1 cellular context compared by ENCODE assay signal in the genomic region with DNA sequence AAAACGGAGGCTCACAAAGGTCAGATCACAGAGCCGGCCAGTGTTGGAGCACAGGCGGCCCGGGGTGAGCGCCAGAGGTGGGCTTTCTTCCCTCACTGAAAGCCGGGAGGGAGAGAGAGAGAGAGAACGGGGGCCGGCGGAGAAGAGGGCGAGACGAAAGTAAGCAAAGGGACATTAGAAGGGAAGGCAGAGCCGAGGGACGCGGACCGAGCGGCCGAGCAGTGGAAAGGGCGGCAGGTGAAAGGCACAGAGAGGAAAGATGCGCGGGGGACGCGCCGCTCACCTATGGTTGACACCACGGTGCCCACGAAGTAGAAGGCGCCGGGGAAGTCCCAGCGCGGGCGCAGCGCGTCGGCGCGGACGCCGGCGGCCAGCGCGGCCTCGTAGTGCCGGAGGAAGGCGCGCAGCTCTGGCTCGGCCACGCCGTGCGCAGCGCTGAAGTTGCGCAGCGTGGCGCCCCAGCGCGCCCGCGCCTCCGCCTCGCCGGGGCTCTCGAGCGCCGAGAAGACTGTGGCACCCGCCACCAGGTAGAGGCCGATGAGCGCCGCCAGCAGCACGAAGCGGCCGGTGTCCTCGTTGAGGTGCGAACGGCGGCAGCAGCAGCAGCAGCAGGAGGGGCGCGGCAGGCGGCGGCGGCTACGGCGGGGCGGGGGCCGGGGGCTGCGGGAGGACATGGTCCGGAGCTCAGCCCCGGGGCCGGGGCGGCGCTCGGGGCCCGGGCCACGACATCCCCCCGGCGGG.
TF ChIP-seq lines count a peak whose summit lies in the region.

No MANE protein-coding gene starts in this region.

TF ChIP-seq in GM12878, 131 proteins besides CTCF, POLR2A, EP300 and RAD21 (continued from another document):
- TF ChIP-seq, protein P1, sequence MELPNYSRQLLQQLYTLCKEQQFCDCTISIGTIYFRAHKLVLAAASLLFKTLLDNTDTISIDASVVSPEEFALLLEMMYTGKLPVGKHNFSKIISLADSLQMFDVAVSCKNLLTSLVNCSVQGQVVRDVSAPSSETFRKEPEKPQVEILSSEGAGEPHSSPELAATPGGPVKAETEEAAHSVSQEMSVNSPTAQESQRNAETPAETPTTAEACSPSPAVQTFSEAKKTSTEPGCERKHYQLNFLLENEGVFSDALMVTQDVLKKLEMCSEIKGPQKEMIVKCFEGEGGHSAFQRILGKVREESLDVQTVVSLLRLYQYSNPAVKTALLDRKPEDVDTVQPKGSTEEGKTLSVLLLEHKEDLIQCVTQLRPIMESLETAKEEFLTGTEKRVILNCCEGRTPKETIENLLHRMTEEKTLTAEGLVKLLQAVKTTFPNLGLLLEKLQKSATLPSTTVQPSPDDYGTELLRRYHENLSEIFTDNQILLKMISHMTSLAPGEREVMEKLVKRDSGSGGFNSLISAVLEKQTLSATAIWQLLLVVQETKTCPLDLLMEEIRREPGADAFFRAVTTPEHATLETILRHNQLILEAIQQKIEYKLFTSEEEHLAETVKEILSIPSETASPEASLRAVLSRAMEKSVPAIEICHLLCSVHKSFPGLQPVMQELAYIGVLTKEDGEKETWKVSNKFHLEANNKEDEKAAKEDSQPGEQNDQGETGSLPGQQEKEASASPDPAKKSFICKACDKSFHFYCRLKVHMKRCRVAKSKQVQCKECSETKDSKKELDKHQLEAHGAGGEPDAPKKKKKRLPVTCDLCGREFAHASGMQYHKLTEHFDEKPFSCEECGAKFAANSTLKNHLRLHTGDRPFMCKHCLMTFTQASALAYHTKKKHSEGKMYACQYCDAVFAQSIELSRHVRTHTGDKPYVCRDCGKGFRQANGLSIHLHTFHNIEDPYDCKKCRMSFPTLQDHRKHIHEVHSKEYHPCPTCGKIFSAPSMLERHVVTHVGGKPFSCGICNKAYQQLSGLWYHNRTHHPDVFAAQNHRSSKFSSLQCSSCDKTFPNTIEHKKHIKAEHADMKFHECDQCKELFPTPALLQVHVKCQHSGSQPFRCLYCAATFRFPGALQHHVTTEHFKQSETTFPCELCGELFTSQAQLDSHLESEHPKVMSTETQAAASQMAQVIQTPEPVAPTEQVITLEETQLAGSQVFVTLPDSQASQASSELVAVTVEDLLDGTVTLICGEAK (IDR thresholded peaks at IDR 0.05; ENCODE audit: borderline replicate concordance) = no peak
- no peak for TF ChIP-seq YY1 (IDR thresholded peaks at IDR 0.05; ENCODE audit: low read depth, low read length)
- TF ChIP-seq HDAC6 (IDR thresholded peaks at IDR 0.05; ENCODE audit: unreplicated experiment) = peak; percentile 86
